ENCODE assay signal across 13 cellular contexts in genomic region chr7:18873674-18874341, GRCh38.
A peak's percentile ranks its signal among the peaks of the same experiment; 100 is the strongest.
DNase-seq lines count a peak whose midpoint lies in the region; ATAC-seq and TF ChIP-seq lines count a peak whose summit lies in the region.
"Had no signal": no experiment of that assay in that cellular context is flagged by ENCODE, and none has a peak within 500 bp of the region (broad histone marks: within the 10 kb centered on the region; RNA-seq: fewer than 3 reads in every experiment).

No MANE protein-coding gene starts in this region.

- no peak overlapping the region for H3K4me3 ChIP-seq in AG10803 (ENCODE audit: low read length)
- H3K4me3 ChIP-seq: Peyer's patch had no signal

- H3K27me3 Mint-ChIP-seq in activated T-helper 2 cell treated with anti-CD3 and anti-CD28 coated beads, Interferon-gamma antibody, Interleukin-2, Interleukin-4, amounts not matched to agents 10 μg/mL and 5 μg/mL and 100 μg/mL, durations not matched to agents 14 hours and 24 hours and 36 hours (ENCODE audit: low read depth), result no peaks in the 10 kb centered on the region
- H3K27me3 Mint-ChIP-seq: activated naive CD4-positive, alpha-beta T cell treated with anti-CD3 and anti-CD28 coated beads, Interleukin-2, amount 10 ng/mL, durations not matched to agents 7 days and 5 days had no signal

- intact Hi-C loops in activated T-helper 2 cell treated with anti-CD3 and anti-CD28 coated beads, Interferon-gamma antibody, Interleukin-2, Interleukin-4, amounts not matched to agents 10 μg/mL and 5 μg/mL and 100 μg/mL, durations not matched to agents 14 hours and 24 hours and 36 hours (cut with micrococcal nuclease), result no loop called here

- no peak overlapping the region for H3K27ac Mint-ChIP-seq in activated T-helper 2 cell treated with anti-CD3 and anti-CD28 coated beads, Interferon-gamma antibody, Interleukin-2, Interleukin-4, amounts not matched to agents 10 μg/mL and 5 μg/mL and 100 μg/mL, durations not matched to agents 14 hours and 24 hours and 36 hours
- H3K27ac Mint-ChIP-seq: activated naive CD4-positive, alpha-beta T cell treated with anti-CD3 and anti-CD28 coated beads, Interleukin-2, amount 10 ng/mL, durations not matched to agents 7 days and 5 days had no signal

- peaks cover 14% of the 10 kb centered on the region for H3K9me3 Mint-ChIP-seq in activated T-helper 2 cell treated with anti-CD3 and anti-CD28 coated beads, Interferon-gamma antibody, Interleukin-2, Interleukin-4, amounts not matched to agents 10 μg/mL and 5 μg/mL and 100 μg/mL, durations not matched to agents 14 hours and 24 hours and 36 hours

- no peak overlapping the region for H3K4me3 Mint-ChIP-seq in activated T-helper 2 cell treated with anti-CD3 and anti-CD28 coated beads, Interferon-gamma antibody, Interleukin-2, Interleukin-4, amounts not matched to agents 10 μg/mL and 5 μg/mL and 100 μg/mL, durations not matched to agents 14 hours and 24 hours and 36 hours (ENCODE audit: low read depth)
- H3K4me3 Mint-ChIP-seq: activated naive CD4-positive, alpha-beta T cell treated with anti-CD3 and anti-CD28 coated beads, Interleukin-2, amount 10 ng/mL, durations not matched to agents 7 days and 5 days had no signal

- peak; percentile 78 for TF ChIP-seq CTCF in AG10803 (conservative IDR thresholded peaks at IDR 0.05; ENCODE audit: low read length)

- no peak for ATAC-seq in GM18909 (IDR thresholded peaks at IDR 0.05; ENCODE audit: poor library complexity, unreplicated experiment)

- H3K4me1 Mint-ChIP-seq in activated T-helper 2 cell treated with anti-CD3 and anti-CD28 coated beads, Interferon-gamma antibody, Interleukin-2, Interleukin-4, amounts not matched to agents 10 μg/mL and 5 μg/mL and 100 μg/mL, durations not matched to agents 14 hours and 24 hours and 36 hours (ENCODE audit: low read depth), result no peaks in the 10 kb centered on the region
- H3K4me1 Mint-ChIP-seq: activated naive CD4-positive, alpha-beta T cell treated with anti-CD3 and anti-CD28 coated beads, Interleukin-2, amount 10 ng/mL, durations not matched to agents 7 days and 5 days had no signal

- H3K36me3 Mint-ChIP-seq in activated T-helper 2 cell treated with anti-CD3 and anti-CD28 coated beads, Interferon-gamma antibody, Interleukin-2, Interleukin-4, amounts not matched to agents 10 μg/mL and 5 μg/mL and 100 μg/mL, durations not matched to agents 14 hours and 24 hours and 36 hours (ENCODE audit: low read depth), result no peaks in the 10 kb centered on the region
- H3K36me3 Mint-ChIP-seq: activated naive CD4-positive, alpha-beta T cell treated with anti-CD3 and anti-CD28 coated beads, Interleukin-2, amount 10 ng/mL, durations not matched to agents 7 days and 5 days had no signal

- POLR2A ChIA-PET in HEK293T (lab: Yijun Ruan, JAX), result no interaction called here

- peak; percentile 69 for DNase-seq in AG10803 (ENCODE audit: low read depth)
- DNase-seq in HEK293T (ENCODE audit: extremely low spot score), result peak; percentile 38
- DNase-seq in amniotic epithelial cell (ENCODE audit: low read depth), result peak; percentile 43
- peak; percentile 73 for DNase-seq in islet precursor cell
- no peak for DNase-seq in activated T-helper 2 cell treated with anti-CD3 and anti-CD28 coated beads, Interferon-gamma antibody, Interleukin-2, Interleukin-4, amounts not matched to agents 10 μg/mL and 5 μg/mL and 100 μg/mL, durations not matched to agents 14 hours and 24 hours and 36 hours (ENCODE audit: low spot score)
- no peak for DNase-seq in stimulated activated CD8-positive, alpha-beta memory T cell treated with anti-CD3 and anti-CD28 coated beads, Interleukin-4, amount 100 ng/mL, for 48 hours
- DNase-seq in NCI-H1105 (lab: John Stamatoyannopoulos, UW), result no peak
- DNase-seq: activated naive CD4-positive, alpha-beta T cell treated with anti-CD3 and anti-CD28 coated beads, Interleukin-2, amount 10 ng/mL, durations not matched to agents 7 days and 5 days; kidney glomerular epithelial cell; NCI-H1694; Peyer's patch; stimulated activated CD4-positive, alpha-beta T cell treated with anti-CD3 and anti-CD28 coated beads, Interleukin-4, amount 100 ng/mL, for 24 hours had no signal

- CTCF ChIA-PET in HEK293T (lab: Yijun Ruan, JAX), result no interaction called here

TF ChIP-seq in HEK293T, 16 proteins besides CTCF, POLR2A, EP300 and RAD21:
- TF ChIP-seq TARDBP (IDR thresholded peaks at IDR 0.05) (no peak), LEF1 (IDR thresholded peaks at IDR 0.05; ENCODE audit: borderline replicate concordance) (no peak), CTBP1 (IDR thresholded peaks at IDR 0.05; ENCODE audit: borderline replicate concordance) (no peak), SUZ12 (IDR thresholded peaks at IDR 0.05) (no peak), SP1 (IDR thresholded peaks at IDR 0.05) (no peak), NFRKB (IDR thresholded peaks at IDR 0.05) (no peak), BHLHE40 (IDR thresholded peaks at IDR 0.05; ENCODE audit: borderline replicate concordance) (no peak), FOXM1 (IDR thresholded peaks at IDR 0.05; ENCODE audit: borderline replicate concordance) (no peak), ARNT (IDR thresholded peaks at IDR 0.05) (no peak), FOXK2 (IDR thresholded peaks at IDR 0.05) (no peak), FOXA1 (IDR thresholded peaks at IDR 0.05) (no peak), ELF4 (IDR thresholded peaks at IDR 0.05) (no peak), ZNF384 (IDR thresholded peaks at IDR 0.05) (no peak), HDGF (IDR thresholded peaks at IDR 0.05; ENCODE audit: borderline replicate concordance) (no peak), L3MBTL2 (conservative IDR thresholded peaks at IDR 0.05) (no peak)
- TF ChIP-seq, protein P1, sequence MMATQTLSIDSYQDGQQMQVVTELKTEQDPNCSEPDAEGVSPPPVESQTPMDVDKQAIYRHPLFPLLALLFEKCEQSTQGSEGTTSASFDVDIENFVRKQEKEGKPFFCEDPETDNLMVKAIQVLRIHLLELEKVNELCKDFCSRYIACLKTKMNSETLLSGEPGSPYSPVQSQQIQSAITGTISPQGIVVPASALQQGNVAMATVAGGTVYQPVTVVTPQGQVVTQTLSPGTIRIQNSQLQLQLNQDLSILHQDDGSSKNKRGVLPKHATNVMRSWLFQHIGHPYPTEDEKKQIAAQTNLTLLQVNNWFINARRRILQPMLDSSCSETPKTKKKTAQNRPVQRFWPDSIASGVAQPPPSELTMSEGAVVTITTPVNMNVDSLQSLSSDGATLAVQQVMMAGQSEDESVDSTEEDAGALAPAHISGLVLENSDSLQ (IDR thresholded peaks at IDR 0.05), result no peak

Comparison
In these comparisons a context has a peak if more than half of its experiments do, and no peak if none do; other contexts are left out.
1. DNase-seq: peak in AG10803 (single experiment), HEK293T (single experiment), amniotic epithelial cell (single experiment) and islet precursor cell (single experiment); none in activated T-helper 2 cell treated with anti-CD3 and anti-CD28 coated beads, Interferon-gamma antibody, Interleukin-2, Interleukin-4, amounts not matched to agents 10 μg/mL and 5 μg/mL and 100 μg/mL, durations not matched to agents 14 hours and 24 hours and 36 hours (single experiment), stimulated activated CD8-positive, alpha-beta memory T cell treated with anti-CD3 and anti-CD28 coated beads, Interleukin-4, amount 100 ng/mL, for 48 hours (single experiment) and NCI-H1105 (single experiment).